Comparison of ENCODE assay signal across 10 cellular contexts in the genomic region with DNA sequence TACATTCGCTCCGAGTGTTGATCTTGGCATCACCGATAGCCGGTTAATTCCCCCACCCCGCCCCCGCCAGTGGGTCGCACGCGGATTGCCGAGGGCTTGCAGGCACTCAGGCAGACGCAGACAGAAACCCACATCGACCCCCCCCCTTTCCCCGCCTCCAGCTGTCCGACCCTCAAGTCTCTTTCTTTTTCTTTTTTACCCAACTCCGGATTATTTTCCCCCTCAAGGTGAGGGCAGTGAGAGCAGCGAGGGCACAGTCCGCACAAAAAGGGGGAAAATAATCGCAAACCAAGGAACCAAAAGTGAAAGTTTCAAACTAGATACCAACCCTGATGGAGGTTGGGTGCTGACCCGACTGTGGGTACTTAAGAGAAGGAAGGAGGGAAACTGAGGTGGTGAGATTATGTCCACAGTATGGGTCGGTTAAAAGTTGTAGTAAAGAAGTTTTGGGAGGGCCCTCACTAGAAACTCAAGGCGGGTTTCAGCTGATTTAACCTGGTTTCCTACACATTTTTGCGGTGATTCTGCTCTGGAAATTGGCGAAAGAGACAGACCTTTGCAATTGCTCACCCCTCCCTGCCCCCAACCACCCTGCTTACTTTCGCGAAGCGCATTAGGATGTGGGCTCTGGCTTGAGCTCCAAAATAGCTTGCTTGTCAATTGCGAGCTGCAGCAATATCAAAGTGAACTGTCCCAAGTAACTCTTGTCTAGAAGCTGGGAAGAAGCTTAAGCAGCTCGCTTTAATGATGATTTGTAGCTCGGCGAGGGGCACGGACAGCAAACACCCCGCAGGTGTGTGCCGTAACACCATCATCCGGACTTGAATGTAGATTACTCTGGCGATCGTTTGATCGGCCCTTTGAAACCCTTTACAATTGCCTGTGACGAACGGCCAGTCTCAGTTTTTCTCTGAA. TPM values are rescaled to one million over a fixed set of nuclear protein-coding genes. Genes with fewer than 3 reads are reported as not detected.
DNase-seq lines count a peak whose midpoint lies in the region; ATAC-seq, FAIRE-seq and TF ChIP-seq lines count a peak whose summit lies in the region.
"Had no signal": no experiment of that assay in that cellular context is flagged by ENCODE, and none has a peak within 500 bp of the region (broad histone marks: within the 10 kb centered on the region; RNA-seq: fewer than 3 reads in every experiment).

No MANE protein-coding gene starts in this region.

- H3K9me3 Mint-ChIP-seq in activated CD4-positive, alpha-beta T cell treated with anti-CD3 and anti-CD28 coated beads, Interleukin-2, amount 10 ng/mL, durations not matched to agents 24 days and 14 days, result peaks cover 24% of the 10 kb centered on the region

- no peak for ATAC-seq in GM18502 (IDR thresholded peaks at IDR 0.05; ENCODE audit: poor library complexity, unreplicated experiment)

- H3K9ac ChIP-seq in adipocyte (ENCODE audit: low read length) (no peak overlapping the region), liver (ENCODE audit: low read depth in 1 of 2, low read length in 2 of 2) (no peak overlapping the region)
- H3K9ac ChIP-seq: GM23248 had no signal

- no peak for TF ChIP-seq CTCF in liver (IDR thresholded peaks at IDR 0.05; ENCODE audit: low read depth, low read length, missing input control)

- intact Hi-C loops in activated CD4-positive, alpha-beta T cell treated with anti-CD3 and anti-CD28 coated beads, Interleukin-2, amount 10 ng/mL, durations not matched to agents 24 days and 14 days (cut with micrococcal nuclease), result loop anchor here (5.0 kb wide), 1 partner anchor 35 kb away; no protein-coding TSS in a partner anchor

- peaks cover 83% of the 10 kb centered on the region for H3K27me3 Mint-ChIP-seq in activated CD4-positive, alpha-beta T cell treated with anti-CD3 and anti-CD28 coated beads, Interleukin-2, amount 10 ng/mL, durations not matched to agents 24 days and 14 days

- H3K36me3 Mint-ChIP-seq in activated CD4-positive, alpha-beta T cell treated with anti-CD3 and anti-CD28 coated beads, Interleukin-2, amount 10 ng/mL, durations not matched to agents 24 days and 14 days (ENCODE audit: low read depth), result peaks cover 12% of the 10 kb centered on the region

- H3K27ac ChIP-seq in liver (ENCODE audit: low read depth in 1 of 2, low read length in 2 of 2), result no peak overlapping the region
- H3K27ac ChIP-seq: GM23248 had no signal

- H3K9me3 ChIP-seq in adipocyte (ENCODE audit: control insufficient read depth, low read length) (no peaks in the 10 kb centered on the region), liver (ENCODE audit: control insufficient read depth in 4 of 4, low read length in 3 of 4) (peaks cover 0 to 9% (median 0%) of the 10 kb centered on the region in 4 donors)

- no peak for FAIRE-seq in urothelium cell line (lab: Jason Lieb, UNC)
- FAIRE-seq: endometrium had no signal

- peaks cover 2% of the 10 kb centered on the region for H3K4me1 Mint-ChIP-seq in activated CD4-positive, alpha-beta T cell treated with anti-CD3 and anti-CD28 coated beads, Interleukin-2, amount 10 ng/mL, durations not matched to agents 24 days and 14 days

- H3K36me3 ChIP-seq in adipocyte (ENCODE audit: control insufficient read depth, insufficient read depth, low read length, severe bottlenecking) (no peaks in the 10 kb centered on the region), liver (ENCODE audit: control insufficient read depth in 4 of 4, insufficient read depth in 3 of 4, low read depth in 1 of 4, low read length in 3 of 4) (no peaks in the 10 kb centered on the region)

- peaks cover 5% of the 10 kb centered on the region for H3K4me1 ChIP-seq in adipocyte (ENCODE audit: control insufficient read depth, insufficient read depth, low read length)
- H3K4me1 ChIP-seq in liver (ENCODE audit: control insufficient read depth in 4 of 4, insufficient read depth in 4 of 4, low read length in 3 of 4), result peaks cover 11 to 26% (median 21%) of the 10 kb centered on the region in 4 donors

- peak overlapping the region; percentile 71 for H3K4me3 Mint-ChIP-seq in activated CD4-positive, alpha-beta T cell treated with anti-CD3 and anti-CD28 coated beads, Interleukin-2, amount 10 ng/mL, durations not matched to agents 24 days and 14 days

- peak; percentile 63 for DNase-seq in activated CD4-positive, alpha-beta T cell treated with anti-CD3 and anti-CD28 coated beads, Interleukin-2, amount 10 ng/mL, durations not matched to agents 24 days and 14 days
- DNase-seq in activated CD4-positive, alpha-beta T cell treated with anti-CD3 and anti-CD28 coated beads for 48 hours, result no peak
- DNase-seq in adipocyte (ENCODE audit: low read depth) (no peak), superior temporal gyrus (ENCODE audit: extremely low spot score) (peak; percentile 57), HUDEP-2 (lab: John Stamatoyannopoulos, UW; ENCODE audit: unreplicated experiment in 76 of 76) (no peak), urothelium cell line (ENCODE audit: low spot score) (no peak)
- DNase-seq: GM23248 had no signal

- peak overlapping the region; percentile 65 for H3K27ac Mint-ChIP-seq in activated CD4-positive, alpha-beta T cell treated with anti-CD3 and anti-CD28 coated beads, Interleukin-2, amount 10 ng/mL, durations not matched to agents 24 days and 14 days

- TF ChIP-seq RAD21 in liver (IDR thresholded peaks at IDR 0.05), result no peak

- H3K4me3 ChIP-seq in adipocyte (ENCODE audit: low read length) (peak overlapping the region; percentile 55), liver (ENCODE audit: low read depth in 1 of 3, low read length in 3 of 3) (peak overlapping the region; percentile 57 to 58 (median 57))
- H3K4me3 ChIP-seq: GM23248 had no signal

- H3K27me3 ChIP-seq in adipocyte (replicated peaks; ENCODE audit: control insufficient read depth, insufficient read depth, low read length) (peaks cover 83% of the 10 kb centered on the region), liver (ENCODE audit: control insufficient read depth in 4 of 4, insufficient read depth in 4 of 4, low read length in 3 of 4) (peaks cover 4 to 20% (median 12%) of the 10 kb centered on the region in 4 donors)

- 5% methylated on average over 39 of the region's 39 CpGs for WGBS in liver

TF ChIP-seq in liver, 16 proteins besides CTCF, POLR2A, EP300 and RAD21 (continues in another document):
- no peak for TF ChIP-seq TAF1 (conservative IDR thresholded peaks at IDR 0.05)
- TF ChIP-seq EGR1 (IDR thresholded peaks at IDR 0.05; ENCODE audit: low read depth in 2 of 2), result no peak
- TF ChIP-seq, protein P1, sequence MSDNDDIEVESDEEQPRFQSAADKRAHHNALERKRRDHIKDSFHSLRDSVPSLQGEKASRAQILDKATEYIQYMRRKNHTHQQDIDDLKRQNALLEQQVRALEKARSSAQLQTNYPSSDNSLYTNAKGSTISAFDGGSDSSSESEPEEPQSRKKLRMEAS (IDR thresholded peaks at IDR 0.05), result no peak
- TF ChIP-seq, protein P2, sequence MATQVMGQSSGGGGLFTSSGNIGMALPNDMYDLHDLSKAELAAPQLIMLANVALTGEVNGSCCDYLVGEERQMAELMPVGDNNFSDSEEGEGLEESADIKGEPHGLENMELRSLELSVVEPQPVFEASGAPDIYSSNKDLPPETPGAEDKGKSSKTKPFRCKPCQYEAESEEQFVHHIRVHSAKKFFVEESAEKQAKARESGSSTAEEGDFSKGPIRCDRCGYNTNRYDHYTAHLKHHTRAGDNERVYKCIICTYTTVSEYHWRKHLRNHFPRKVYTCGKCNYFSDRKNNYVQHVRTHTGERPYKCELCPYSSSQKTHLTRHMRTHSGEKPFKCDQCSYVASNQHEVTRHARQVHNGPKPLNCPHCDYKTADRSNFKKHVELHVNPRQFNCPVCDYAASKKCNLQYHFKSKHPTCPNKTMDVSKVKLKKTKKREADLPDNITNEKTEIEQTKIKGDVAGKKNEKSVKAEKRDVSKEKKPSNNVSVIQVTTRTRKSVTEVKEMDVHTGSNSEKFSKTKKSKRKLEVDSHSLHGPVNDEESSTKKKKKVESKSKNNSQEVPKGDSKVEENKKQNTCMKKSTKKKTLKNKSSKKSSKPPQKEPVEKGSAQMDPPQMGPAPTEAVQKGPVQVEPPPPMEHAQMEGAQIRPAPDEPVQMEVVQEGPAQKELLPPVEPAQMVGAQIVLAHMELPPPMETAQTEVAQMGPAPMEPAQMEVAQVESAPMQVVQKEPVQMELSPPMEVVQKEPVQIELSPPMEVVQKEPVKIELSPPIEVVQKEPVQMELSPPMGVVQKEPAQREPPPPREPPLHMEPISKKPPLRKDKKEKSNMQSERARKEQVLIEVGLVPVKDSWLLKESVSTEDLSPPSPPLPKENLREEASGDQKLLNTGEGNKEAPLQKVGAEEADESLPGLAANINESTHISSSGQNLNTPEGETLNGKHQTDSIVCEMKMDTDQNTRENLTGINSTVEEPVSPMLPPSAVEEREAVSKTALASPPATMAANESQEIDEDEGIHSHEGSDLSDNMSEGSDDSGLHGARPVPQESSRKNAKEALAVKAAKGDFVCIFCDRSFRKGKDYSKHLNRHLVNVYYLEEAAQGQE (IDR thresholded peaks at IDR 0.05), result no peak
- no peak for TF ChIP-seq JUND (IDR thresholded peaks at IDR 0.05)
- TF ChIP-seq HNF4A (conservative IDR thresholded peaks at IDR 0.05), result no peak
- TF ChIP-seq, protein P3, sequence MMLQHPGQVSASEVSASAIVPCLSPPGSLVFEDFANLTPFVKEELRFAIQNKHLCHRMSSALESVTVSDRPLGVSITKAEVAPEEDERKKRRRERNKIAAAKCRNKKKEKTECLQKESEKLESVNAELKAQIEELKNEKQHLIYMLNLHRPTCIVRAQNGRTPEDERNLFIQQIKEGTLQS (IDR thresholded peaks at IDR 0.05), result no peak
- no peak for TF ChIP-seq YY1 (IDR thresholded peaks at IDR 0.05)
- TF ChIP-seq SP1 (IDR thresholded peaks at IDR 0.05), result no peak
- no peak for TF ChIP-seq RXRA (IDR thresholded peaks at IDR 0.05)
- TF ChIP-seq HNF4G (IDR thresholded peaks at IDR 0.05), result no peak
- TF ChIP-seq, protein P4, sequence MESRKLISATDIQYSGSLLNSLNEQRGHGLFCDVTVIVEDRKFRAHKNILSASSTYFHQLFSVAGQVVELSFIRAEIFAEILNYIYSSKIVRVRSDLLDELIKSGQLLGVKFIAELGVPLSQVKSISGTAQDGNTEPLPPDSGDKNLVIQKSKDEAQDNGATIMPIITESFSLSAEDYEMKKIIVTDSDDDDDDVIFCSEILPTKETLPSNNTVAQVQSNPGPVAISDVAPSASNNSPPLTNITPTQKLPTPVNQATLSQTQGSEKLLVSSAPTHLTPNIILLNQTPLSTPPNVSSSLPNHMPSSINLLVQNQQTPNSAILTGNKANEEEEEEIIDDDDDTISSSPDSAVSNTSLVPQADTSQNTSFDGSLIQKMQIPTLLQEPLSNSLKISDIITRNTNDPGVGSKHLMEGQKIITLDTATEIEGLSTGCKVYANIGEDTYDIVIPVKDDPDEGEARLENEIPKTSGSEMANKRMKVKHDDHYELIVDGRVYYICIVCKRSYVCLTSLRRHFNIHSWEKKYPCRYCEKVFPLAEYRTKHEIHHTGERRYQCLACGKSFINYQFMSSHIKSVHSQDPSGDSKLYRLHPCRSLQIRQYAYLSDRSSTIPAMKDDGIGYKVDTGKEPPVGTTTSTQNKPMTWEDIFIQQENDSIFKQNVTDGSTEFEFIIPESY (IDR thresholded peaks at IDR 0.05), result no peak
- TF ChIP-seq FOXA2 (IDR thresholded peaks at IDR 0.05), result no peak

RNA-seq across cellular contexts. Expression of a gene that starts 15.7 kb away (rescaled TPM):
- total RNA-seq in activated CD4-positive, alpha-beta T cell treated with anti-CD3 and anti-CD28 coated beads, Interleukin-2, amount 10 ng/mL, durations not matched to agents 24 days and 14 days, result not detected in 2 replicates
- not detected for total RNA-seq in liver
- under 1 TPM in 1 of 2 donors, not detected in 1; 0.02 TPM for polyA plus RNA-seq in liver
- total RNA-seq: GM23248 had no signal
- polyA plus RNA-seq: GM23248 had no signal

Comparison
In these comparisons a context has a peak if more than half of its experiments do, and no peak if none do; other contexts are left out.
1. DNase-seq: peak in activated CD4-positive, alpha-beta T cell treated with anti-CD3 and anti-CD28 coated beads, Interleukin-2, amount 10 ng/mL, durations not matched to agents 24 days and 14 days (single experiment) and superior temporal gyrus (single experiment); none in activated CD4-positive, alpha-beta T cell treated with anti-CD3 and anti-CD28 coated beads for 48 hours (single experiment), adipocyte (single experiment), HUDEP-2 (0 of 76) and urothelium cell line (single experiment).